ENCODE assay signal across 9 cellular contexts in genomic region chr11:46912526-46913150, GRCh38. TPM values are rescaled to one million over a fixed set of nuclear protein-coding genes. Genes with fewer than 3 reads are reported as not detected.
DNase-seq lines count a peak whose midpoint lies in the region; ATAC-seq and TF ChIP-seq lines count a peak whose summit lies in the region.
"Had no signal": no experiment of that assay in that cellular context is flagged by ENCODE, and none has a peak within 500 bp of the region (broad histone marks: within the 10 kb centered on the region; RNA-seq: fewer than 3 reads in every experiment).

No MANE protein-coding gene starts in this region.

- no peak overlapping the region for H2AK5ac ChIP-seq in neuronal stem cell (ENCODE audit: low read depth, low read length)

- no peaks in the 10 kb centered on the region for H3K36me3 Mint-ChIP-seq in endothelial cell (ENCODE audit: low read depth, unreplicated experiment)
- H3K36me3 Mint-ChIP-seq in stimulated activated memory B cell treated with anti-CD40 and anti-IgM and Interleukin-4, amounts not matched to agents 10 μg/mL and 1 μg/mL and 100 μg/mL, for 72 hours: no peaks in the 10 kb centered on the region
- no peaks in the 10 kb centered on the region for H3K36me3 Mint-ChIP-seq in T-cell

- H3K4me2 ChIP-seq in neuronal stem cell (ENCODE audit: insufficient read depth, low read length, poor library complexity, severe bottlenecking): peak overlapping the region; percentile 72

- H4K8ac ChIP-seq in neuronal stem cell (ENCODE audit: low read depth, low read length): no peak overlapping the region

- H3K4me1 ChIP-seq in neuronal stem cell (ENCODE audit: control insufficient read depth in 2 of 2, insufficient read depth in 1 of 2, low read depth in 1 of 2, low read length in 2 of 2): peaks cover 27 to 40% of the 10 kb centered on the region in 2 donors
- H3K4me1 ChIP-seq: testis had no signal

- H2BK12ac ChIP-seq in neuronal stem cell (ENCODE audit: low read length): no peak overlapping the region

- H3K4ac ChIP-seq in neuronal stem cell (ENCODE audit: low read length): no peak overlapping the region

- no peak overlapping the region for H3K23ac ChIP-seq in neuronal stem cell (ENCODE audit: low read depth, low read length, poor library complexity)

- peak overlapping the region; percentile 59 for H3K4me3 Mint-ChIP-seq in endothelial cell (ENCODE audit: unreplicated experiment)
- no peak overlapping the region for H3K4me3 Mint-ChIP-seq in stimulated activated memory B cell treated with anti-CD40 and anti-IgM and Interleukin-4, amounts not matched to agents 10 μg/mL and 1 μg/mL and 100 μg/mL, for 72 hours
- H3K4me3 Mint-ChIP-seq in T-cell: no peak overlapping the region

- H3K18ac ChIP-seq in neuronal stem cell (ENCODE audit: low read length): peak overlapping the region; percentile 33

- H2BK5ac ChIP-seq in neuronal stem cell (ENCODE audit: low read length): peak overlapping the region; percentile 30

- no peak for TF ChIP-seq CTCF in endothelial cell (IDR thresholded peaks at IDR 0.05; ENCODE audit: unreplicated experiment)

- no CpG with 5 or more reads among the region's 13 CpGs for WGBS in neuronal stem cell (ENCODE audit: extremely low coverage in 2 of 2, insufficient read length in 2 of 2, insufficient replicate concordance in 1 of 2), 2 donors

- no peak overlapping the region for H4K91ac ChIP-seq in neuronal stem cell (ENCODE audit: low read depth, low read length, poor library complexity)

- peak overlapping the region; percentile 85 for H2AFZ ChIP-seq in neuronal stem cell (ENCODE audit: low read length)

- no peak overlapping the region for H3K9ac ChIP-seq in neuronal stem cell (ENCODE audit: low read depth, low read length, poor library complexity)

- H3K79me1 ChIP-seq in neuronal stem cell (ENCODE audit: low read depth, low read length): peaks cover 11% of the 10 kb centered on the region

- H3K27ac ChIP-seq in neuronal stem cell (replicated peaks; ENCODE audit: low read length): peak overlapping the region; percentile 67
- H3K27ac ChIP-seq: testis had no signal

- no peaks in the 10 kb centered on the region for H3K27me3 ChIP-seq in neuronal stem cell (ENCODE audit: control insufficient read depth in 3 of 3, insufficient read depth in 3 of 3, low read depth in 1 of 3, low read length in 3 of 3)
- H3K27me3 ChIP-seq: testis had no signal

- H3K4me1 Mint-ChIP-seq in endothelial cell (ENCODE audit: unreplicated experiment): peaks cover 56% of the 10 kb centered on the region
- H3K4me1 Mint-ChIP-seq in stimulated activated memory B cell treated with anti-CD40 and anti-IgM and Interleukin-4, amounts not matched to agents 10 μg/mL and 1 μg/mL and 100 μg/mL, for 72 hours: peaks cover 16% of the 10 kb centered on the region
- peaks cover 11 to 13% (median 12%) of the 10 kb centered on the region in 3 donors for H3K4me1 Mint-ChIP-seq in T-cell

- H3K36me3 ChIP-seq in neuronal stem cell (replicated peaks in 1 of 2; ENCODE audit: control insufficient read depth in 2 of 2, insufficient read depth in 2 of 2, low read length in 2 of 2): no peaks in the 10 kb centered on the region

- H3K14ac ChIP-seq in neuronal stem cell (ENCODE audit: low read length): no peak overlapping the region

- ATAC-seq in HG02678 (IDR thresholded peaks at IDR 0.05; ENCODE audit: unreplicated experiment) (no peak), T-cell (replicated peaks in 1 of 4) (no peak)
- no peak for ATAC-seq in stimulated activated memory B cell treated with anti-CD40 and anti-IgM and Interleukin-4, amounts not matched to agents 10 μg/mL and 1 μg/mL and 100 μg/mL, for 72 hours

- peak overlapping the region; percentile 7 to 43 for H3K4me3 ChIP-seq in neuronal stem cell (ENCODE audit: low read length in 2 of 2)
- H3K4me3 ChIP-seq: testis had no signal

- no peaks in the 10 kb centered on the region for H3K9me3 Mint-ChIP-seq in endothelial cell (ENCODE audit: unreplicated experiment)
- H3K9me3 Mint-ChIP-seq in stimulated activated memory B cell treated with anti-CD40 and anti-IgM and Interleukin-4, amounts not matched to agents 10 μg/mL and 1 μg/mL and 100 μg/mL, for 72 hours: no peaks in the 10 kb centered on the region
- H3K9me3 Mint-ChIP-seq in T-cell: no peaks in the 10 kb centered on the region

- H2BK15ac ChIP-seq in neuronal stem cell (ENCODE audit: low read length): no peak overlapping the region

- H3K27ac Mint-ChIP-seq in endothelial cell (ENCODE audit: unreplicated experiment) (peak overlapping the region; percentile 77), T-cell (no peak overlapping the region)
- H3K27ac Mint-ChIP-seq in stimulated activated memory B cell treated with anti-CD40 and anti-IgM and Interleukin-4, amounts not matched to agents 10 μg/mL and 1 μg/mL and 100 μg/mL, for 72 hours: no peak overlapping the region

- CTCF ChIA-PET in T-cell (lab: Charles Lee): no interaction called here

- H3K9me3 ChIP-seq in neuronal stem cell (replicated peaks in 1 of 2; ENCODE audit: control insufficient read depth in 2 of 2, insufficient read depth in 1 of 2, low read depth in 1 of 2, low read length in 2 of 2): no peaks in the 10 kb centered on the region
- H3K9me3 ChIP-seq: testis had no signal

- POLR2A ChIA-PET in T-cell (lab: Charles Lee): interaction anchor here in 1 of 2 donors (0.6 kb wide), 1 partner anchor 37 kb away, joined by 4 read pairs; no protein-coding TSS in a partner anchor

- H3K27me3 Mint-ChIP-seq in endothelial cell (ENCODE audit: unreplicated experiment) (peaks cover 3% of the 10 kb centered on the region), T-cell (peaks cover 64 to 65% of the 10 kb centered on the region in 2 donors)
- H3K27me3 Mint-ChIP-seq in stimulated activated memory B cell treated with anti-CD40 and anti-IgM and Interleukin-4, amounts not matched to agents 10 μg/mL and 1 μg/mL and 100 μg/mL, for 72 hours: peaks cover 57% of the 10 kb centered on the region

- DNase-seq in HT-29 (ENCODE audit: low spot score): peak; percentile 21
- peak; percentile 78 for DNase-seq in NCI-H526 treated with DMSO at 0.1 percent for 48 hours (lab: John Stamatoyannopoulos, UW)
- peak; percentile 27 for DNase-seq in endothelial cell (ENCODE audit: low spot score)
- peak; percentile 62 for DNase-seq in neuronal stem cell (ENCODE audit: low spot score)
- DNase-seq in globus pallidus (ENCODE audit: low spot score): no peak
- DNase-seq in T-cell: no peak
- DNase-seq: testis had no signal

- no peak overlapping the region for H2BK120ac ChIP-seq in neuronal stem cell (ENCODE audit: low read depth, low read length)

RNA-seq across cellular contexts. Expression of gene LRP4, which starts 5.7 kb away (rescaled TPM):
- total RNA-seq in HT-29 (2014; rRNA removed; shearing (Covaris generic)): 0.15 TPM in 1 of 2 replicates, not detected in the other
- total RNA-seq in endothelial cell (ENCODE audit: unreplicated experiment) (21.8 TPM), T-cell (under 1 TPM in 3 of 5 donors, not detected in 2; 0.06 to 0.26 (median 0.13) TPM)
- 8.9 TPM for polyA plus RNA-seq in neuronal stem cell (2013, experiment 1 of 2)
- polyA plus RNA-seq in neuronal stem cell (2013, experiment 2 of 2): 9.0 TPM

RNA-seq across cellular contexts. Expression of gene CSTPP1, which starts 23.9 kb away (rescaled TPM):
- total RNA-seq in HT-29 (2014; rRNA removed; shearing (Covaris generic)): 45.7 and 61.6 TPM in 2 replicates
- total RNA-seq in endothelial cell (ENCODE audit: unreplicated experiment) (30.0 TPM), T-cell (10 to 100 TPM; 13.3 to 16.9 (median 15.0) TPM)
- polyA plus RNA-seq in neuronal stem cell (2013, experiment 1 of 2): 51.8 TPM
- polyA plus RNA-seq in neuronal stem cell (2013, experiment 2 of 2): 50.2 TPM

Comparison
In these comparisons a context has a peak if more than half of its experiments do, and no peak if none do; other contexts are left out.
1. DNase-seq: peak in HT-29 (single experiment), NCI-H526 treated with DMSO at 0.1 percent for 48 hours (single experiment), endothelial cell (single experiment) and neuronal stem cell (single experiment); none in globus pallidus (single experiment) and T-cell (0 of 34).
2. RNA of gene LRP4, which starts 5.7 kb away (total RNA-seq): 21.8 TPM in endothelial cell (single experiment); 0.15 TPM in HT-29 and 0.06 to 0.26 TPM in T-cell; every median in the first group is over 10 times any median in the second.